ENCODE assay signal across 13 cellular contexts in genomic region chr15:96324900-96325299, GRCh38. TPM values are rescaled to one million over a fixed set of nuclear protein-coding genes. Genes with fewer than 3 reads are reported as not detected.
A peak's percentile ranks its signal among the peaks of the same experiment; 100 is the strongest.
DNase-seq lines count a peak whose midpoint lies in the region; ATAC-seq and TF ChIP-seq lines count a peak whose summit lies in the region.
"Had no signal": no experiment of that assay in that cellular context is flagged by ENCODE, and none has a peak within 500 bp of the region (broad histone marks: within the 10 kb centered on the region; RNA-seq: fewer than 3 reads in every experiment).

No MANE protein-coding gene starts in this region.

- H3K4me3 ChIP-seq in NB4 (ENCODE audit: low read depth, low read length): peak overlapping the region; percentile 84
- peak overlapping the region; percentile 69 to 73 for H3K4me3 ChIP-seq in testis

- WGBS in testis, 2 donors: 28 to 40% methylated on average over 3 of the region's 3 CpGs

- no peak for DNase-seq in NB4 (ENCODE audit: low read depth)
- peak; percentile 30 to 47 for DNase-seq in lung microvascular endothelial cell (ENCODE audit: low read depth in 2 of 2)
- no peak for DNase-seq in testis
- no peak for DNase-seq in A172 (ENCODE audit: low spot score)
- DNase-seq: activated CD4-positive, alpha-beta T cell treated with anti-CD3 and anti-CD28 coated beads, Interleukin-2, amount 50 U/mL, for 48 hours; DMS79 treated with DMSO at 0.1 percent for 48 hours; H9; NCI-H2029 treated with DMSO at 0.1 percent for 48 hours had no signal

- no peaks in the 10 kb centered on the region for H3K36me3 ChIP-seq in testis (ENCODE audit: low read depth, missing control alignments)

- intact Hi-C loops in testis (cut with DNase I; ENCODE audit: low total_unique reads): no loop called here

- TF ChIP-seq POLR2A in NB4 (IDR thresholded peaks at IDR 0.05; ENCODE audit: extremely low read depth, insufficient read length) (no peak), testis (IDR thresholded peaks at IDR 0.05) (no peak)

- ATAC-seq in GM21825 (IDR thresholded peaks at IDR 0.05; ENCODE audit: unreplicated experiment): no peak
- no peak for ATAC-seq in GM21576 (IDR thresholded peaks at IDR 0.05; ENCODE audit: unreplicated experiment)
- ATAC-seq in GM18498 (IDR thresholded peaks at IDR 0.05; ENCODE audit: unreplicated experiment): no peak
- ATAC-seq: stimulated activated memory B cell treated with anti-CD40 and anti-IgM and Interleukin-4, amounts not matched to agents 10 μg/mL and 1 μg/mL and 100 μg/mL, for 72 hours had no signal

- H3K27ac ChIP-seq in cingulate gyrus (ENCODE audit: low read depth, low read length): peak overlapping the region; percentile 75
- H3K27ac ChIP-seq in testis: peak overlapping the region; percentile 91 to 93

- TF ChIP-seq CTCF in NB4 (IDR thresholded peaks at IDR 0.05; ENCODE audit: low read depth, low read length) (no peak), testis (IDR thresholded peaks at IDR 0.05) (no peak)

- peaks cover 4% of the 10 kb centered on the region for H3K4me1 ChIP-seq in testis

- H3K27me3 ChIP-seq in testis: no peaks in the 10 kb centered on the region

- no peaks in the 10 kb centered on the region for H3K9me3 ChIP-seq in testis

RNA-seq across cellular contexts. Expression of gene NR2F2, which starts 5.6 kb away (rescaled TPM):
- 17.4 and 25.0 TPM in 2 replicates for total RNA-seq in lung microvascular endothelial cell
- total RNA-seq in testis: 10 to 100 TPM; 31.2 to 38.2 TPM
- 42.9 TPM for polyA plus RNA-seq in testis (ENCODE audit: insufficient read depth, low read depth, low replicate concordance)
- total RNA-seq in A172 (2014; rRNA removed; shearing (Covaris generic)): 9.2 and 16.2 TPM in 2 replicates

Comparison
In these comparisons a context has a peak if more than half of its experiments do, and no peak if none do; other contexts are left out.
1. DNase-seq: peak in lung microvascular endothelial cell (2 of 2); none in NB4 (single experiment), testis (single experiment) and A172 (single experiment).